ENCODE assay signal across 17 cellular contexts in the genomic region with DNA sequence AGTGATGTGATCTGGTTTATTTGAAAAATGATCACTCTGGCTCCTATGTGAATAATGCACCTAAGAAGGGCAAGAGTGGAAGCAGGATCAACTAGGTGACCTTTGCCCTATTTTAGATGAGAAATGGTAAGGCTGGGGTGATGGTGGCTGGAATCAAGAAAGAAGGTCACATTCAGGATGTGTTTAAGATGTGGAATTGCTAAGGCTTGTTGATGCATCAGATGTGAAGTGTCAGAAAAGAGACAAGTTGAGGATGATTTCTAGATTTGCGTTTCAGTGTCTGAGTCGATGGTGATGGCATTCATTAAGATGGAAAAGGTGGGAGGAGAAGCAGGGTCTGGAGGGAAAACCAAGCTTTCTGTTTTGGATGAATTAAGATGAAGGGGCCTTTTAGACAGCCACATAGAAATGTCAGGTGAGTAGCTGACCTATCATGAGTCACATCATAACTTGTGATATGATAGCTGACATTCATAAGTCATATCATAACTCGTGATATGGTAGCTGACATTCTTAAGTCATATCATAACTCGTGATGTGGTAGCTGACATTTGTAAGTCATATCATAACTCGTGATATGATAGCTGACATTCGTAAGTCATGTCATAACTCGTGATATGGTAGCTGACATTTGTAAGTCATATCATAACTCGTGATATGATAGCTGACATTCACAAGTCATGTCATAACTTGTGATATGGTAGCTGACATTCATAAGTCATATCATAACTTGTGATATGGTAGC.
"Had no signal": no experiment of that assay in that cellular context is flagged by ENCODE, and none has a peak within 500 bp of the region (broad histone marks: within the 10 kb centered on the region; RNA-seq: fewer than 3 reads in every experiment).

No MANE protein-coding gene starts in this region.

- H3K36me3 ChIP-seq: brain microvascular endothelial cell, ovary, SJSA1, thyroid gland had no signal

- ATAC-seq: effector memory CD8-positive, alpha-beta T cell had no signal

- H3K4me3 Mint-ChIP-seq: dendritic cell treated with granulocyte-macrophage colony-stimulating factor and Interleukin-4, amounts not matched to agents 40 ng/mL and 50 ng/mL, for 4 days; effector memory CD8-positive, alpha-beta T cell; neural crest cell; T-helper 2 cell treated with Interferon-gamma antibody and Interleukin-4, amounts not matched to agents 5 μg/mL and 100 μg/mL, for 36 hours had no signal

- H3K79me2 ChIP-seq: hepatocyte had no signal

- H3K27ac Mint-ChIP-seq: dendritic cell treated with granulocyte-macrophage colony-stimulating factor and Interleukin-4, amounts not matched to agents 40 ng/mL and 50 ng/mL, for 4 days; effector memory CD8-positive, alpha-beta T cell; T-helper 2 cell treated with Interferon-gamma antibody and Interleukin-4, amounts not matched to agents 5 μg/mL and 100 μg/mL, for 36 hours had no signal

- H3K27me3 ChIP-seq: brain microvascular endothelial cell, hepatocyte, ovary, SJSA1, thyroid gland had no signal

- H3K27me3 Mint-ChIP-seq: dendritic cell treated with granulocyte-macrophage colony-stimulating factor and Interleukin-4, amounts not matched to agents 40 ng/mL and 50 ng/mL, for 4 days had no signal

- H3K4me3 ChIP-seq: hepatocyte, ovary, SJSA1, thyroid gland had no signal

- H3K9me3 ChIP-seq: ovary, SJSA1, thyroid gland had no signal

- DNase-seq: activated CD4-positive, CD25-positive, alpha-beta regulatory T cell treated with anti-CD3 and anti-CD28 coated beads, Interleukin-2, amount 50 U/mL, for 72 hours; activated naive CD4-positive, alpha-beta T cell treated with anti-CD3 and anti-CD28 coated beads, Interleukin-2, amount 50 U/mL, for 16 hours; amygdala; brain microvascular endothelial cell; cerebellar nuclear complex; effector memory CD8-positive, alpha-beta T cell; erythroblast; kidney glomerular epithelial cell; ovary; stimulated activated CD4-positive, alpha-beta T cell treated with anti-CD3 and anti-CD28 coated beads, Interleukin-12 subunit alpha, Interleukin-12 subunit beta, amount 100 ng/mL, for 4 hours; SW 1271; thyroid gland had no signal

- H2AFZ ChIP-seq: hepatocyte had no signal

- H3K4me2 ChIP-seq: hepatocyte had no signal

- H3K9me3 Mint-ChIP-seq: dendritic cell treated with granulocyte-macrophage colony-stimulating factor and Interleukin-4, amounts not matched to agents 40 ng/mL and 50 ng/mL, for 4 days; effector memory CD8-positive, alpha-beta T cell; neural crest cell; T-helper 2 cell treated with Interferon-gamma antibody and Interleukin-4, amounts not matched to agents 5 μg/mL and 100 μg/mL, for 36 hours had no signal

- H3K27ac ChIP-seq: brain microvascular endothelial cell, hepatocyte, ovary, SJSA1, thyroid gland had no signal
